24 cellular contexts compared by ENCODE assay signal in the genomic region with DNA sequence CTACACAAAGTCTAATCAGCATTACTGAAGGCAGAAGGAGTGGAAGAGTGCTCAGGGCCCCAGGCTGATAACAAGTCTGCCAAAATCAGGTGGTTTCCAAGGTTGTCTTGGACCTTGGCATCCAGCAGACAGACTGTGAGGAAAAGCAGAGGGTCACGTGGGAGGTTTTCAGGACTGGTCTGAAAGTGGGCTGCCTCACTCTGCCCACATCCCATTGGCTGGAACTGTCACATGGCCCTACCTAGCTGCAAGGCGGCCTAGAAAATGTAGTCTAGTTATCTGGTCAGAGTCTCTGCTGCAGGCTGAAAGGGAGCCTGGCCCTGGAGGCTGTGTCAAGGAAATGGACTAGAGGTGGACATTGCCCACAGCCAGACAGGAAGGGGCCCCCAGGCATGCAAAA.
"Had no signal": no experiment of that assay in that cellular context is flagged by ENCODE, and none has a peak within 500 bp of the region (broad histone marks: within the 10 kb centered on the region; RNA-seq: fewer than 3 reads in every experiment).

No MANE protein-coding gene starts in this region.

- ATAC-seq: gastroesophageal sphincter; lower lobe of right lung; sciatic nerve; stimulated activated memory B cell treated with anti-CD40 and anti-IgM and Interleukin-4, amounts not matched to agents 10 μg/mL and 1 μg/mL and 100 μg/mL, for 72 hours; stimulated activated naive CD8-positive, alpha-beta T cell treated with anti-CD3 and anti-CD28 coated beads, Interleukin-15, amount 100 ng/mL, for 72 hours had no signal

- DNase-seq: esophagus squamous epithelium; foreskin fibroblast; glutamatergic neuron; immature natural killer cell; left ventricle myocardium inferior; lower lobe of right lung; midbrain; naive B cell; posterior cingulate gyrus; spleen; stimulated activated CD4-positive, alpha-beta T cell treated with anti-CD3 and anti-CD28 coated beads, Interleukin-15, amount 100 ng/mL, for 24 hours; stimulated activated CD4-positive, alpha-beta T cell treated with anti-CD3 and anti-CD28 coated beads, Interleukin-1b, Interleukin-23, amount 100 ng/mL, for 48 hours; stimulated activated CD4-positive, alpha-beta T cell treated with anti-CD3 and anti-CD28 coated beads, Interleukin-4, amount 100 ng/mL, for 24 hours; stimulated activated naive CD8-positive, alpha-beta T cell treated with anti-CD3 and anti-CD28 coated beads, Interleukin-15, amount 100 ng/mL, for 72 hours; testis had no signal

- H3K27me3 Mint-ChIP-seq: stimulated activated memory B cell treated with anti-CD40 and anti-IgM and Interleukin-4, amounts not matched to agents 10 μg/mL and 1 μg/mL and 100 μg/mL, for 72 hours had no signal

- FAIRE-seq: colon, keratinocyte had no signal

- H3K36me3 ChIP-seq: esophagus squamous epithelium, gastroesophageal sphincter, left ventricle myocardium inferior, lower lobe of right lung, spleen, tibial nerve had no signal

- H3K27ac Mint-ChIP-seq: dendritic cell treated with granulocyte-macrophage colony-stimulating factor and Interleukin-4, amounts not matched to agents 40 ng/mL and 50 ng/mL, for 4 days; immature natural killer cell; memory B cell; naive B cell; nephron; stimulated activated memory B cell treated with anti-CD40 and anti-IgM and Interleukin-4, amounts not matched to agents 10 μg/mL and 1 μg/mL and 100 μg/mL, for 72 hours; stimulated activated naive CD8-positive, alpha-beta T cell treated with anti-CD3 and anti-CD28 coated beads, Interleukin-15, amount 100 ng/mL, for 72 hours had no signal

- H3K4me3 Mint-ChIP-seq: dendritic cell treated with granulocyte-macrophage colony-stimulating factor and Interleukin-4, amounts not matched to agents 40 ng/mL and 50 ng/mL, for 4 days; immature natural killer cell; memory B cell; naive B cell; nephron; stimulated activated memory B cell treated with anti-CD40 and anti-IgM and Interleukin-4, amounts not matched to agents 10 μg/mL and 1 μg/mL and 100 μg/mL, for 72 hours; stimulated activated naive CD8-positive, alpha-beta T cell treated with anti-CD3 and anti-CD28 coated beads, Interleukin-15, amount 100 ng/mL, for 72 hours had no signal

- H3K9me3 ChIP-seq: esophagus squamous epithelium, gastroesophageal sphincter, left ventricle myocardium inferior, lower lobe of right lung, spleen, testis, tibial nerve had no signal

- H3K27me3 ChIP-seq: testis, tibial nerve had no signal

- H3K4me1 Mint-ChIP-seq: immature natural killer cell; memory B cell; naive B cell; nephron; stimulated activated memory B cell treated with anti-CD40 and anti-IgM and Interleukin-4, amounts not matched to agents 10 μg/mL and 1 μg/mL and 100 μg/mL, for 72 hours; stimulated activated naive CD8-positive, alpha-beta T cell treated with anti-CD3 and anti-CD28 coated beads, Interleukin-15, amount 100 ng/mL, for 72 hours had no signal

- H3K9me3 Mint-ChIP-seq: dendritic cell treated with granulocyte-macrophage colony-stimulating factor and Interleukin-4, amounts not matched to agents 40 ng/mL and 50 ng/mL, for 4 days; immature natural killer cell; memory B cell; nephron; stimulated activated memory B cell treated with anti-CD40 and anti-IgM and Interleukin-4, amounts not matched to agents 10 μg/mL and 1 μg/mL and 100 μg/mL, for 72 hours; stimulated activated naive CD8-positive, alpha-beta T cell treated with anti-CD3 and anti-CD28 coated beads, Interleukin-15, amount 100 ng/mL, for 72 hours had no signal

- H3K4me3 ChIP-seq: esophagus squamous epithelium, gastroesophageal sphincter, left ventricle myocardium inferior, lower lobe of right lung, spleen, testis, tibial nerve had no signal

- H3K4me1 ChIP-seq: esophagus squamous epithelium, gastroesophageal sphincter, left ventricle myocardium inferior, lower lobe of right lung, spleen, testis, tibial nerve had no signal

- H3K36me3 Mint-ChIP-seq: immature natural killer cell; memory B cell; naive B cell; stimulated activated memory B cell treated with anti-CD40 and anti-IgM and Interleukin-4, amounts not matched to agents 10 μg/mL and 1 μg/mL and 100 μg/mL, for 72 hours had no signal

- H3K27ac ChIP-seq: esophagus squamous epithelium, gastroesophageal sphincter, left ventricle myocardium inferior, lower lobe of right lung, spleen, testis, tibial nerve had no signal
